In the genomic region with DNA sequence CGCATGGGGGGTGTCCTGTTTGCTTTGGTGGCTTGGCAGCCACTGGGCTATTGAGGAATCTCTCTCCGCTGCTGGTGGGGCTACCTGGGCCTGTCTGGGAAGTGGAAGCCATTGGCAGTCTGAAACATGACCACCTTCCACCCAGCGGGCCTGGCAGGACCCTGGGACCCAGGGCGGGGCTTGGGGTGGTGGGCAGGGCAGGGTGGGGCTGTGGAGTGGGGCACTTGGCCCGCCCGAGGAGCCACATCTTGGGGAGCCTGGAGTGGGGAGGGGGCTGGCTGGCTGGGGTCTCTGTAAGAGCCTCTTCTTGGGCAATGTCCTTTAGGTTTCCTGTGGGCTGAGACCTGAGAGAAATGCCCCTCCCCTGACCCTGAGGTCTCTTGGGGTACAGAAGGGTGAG, we compare ENCODE assay signal across 7 cellular contexts. TPM values are rescaled to one million over a fixed set of nuclear protein-coding genes. Genes with fewer than 3 reads are reported as not detected.
"Had no signal": no experiment of that assay in that cellular context is flagged by ENCODE, and none has a peak within 500 bp of the region (broad histone marks: within the 10 kb centered on the region; RNA-seq: fewer than 3 reads in every experiment).

No MANE protein-coding gene starts in this region.

RNA-seq across cellular contexts. Expression of gene EVPLL, which starts 48.0 kb away (rescaled TPM):
- total RNA-seq: GM23248, H1, H7, HFFc6 had no signal
- polyA plus RNA-seq: GM23248 had no signal

RNA-seq across cellular contexts. Expression of gene LGALS9C, which starts 51.0 kb away (rescaled TPM):
- total RNA-seq: GM23248, GM23338, H1, H4, H7, H9 had no signal
- polyA plus RNA-seq: GM23248, GM23338 had no signal
